In the genomic region with DNA sequence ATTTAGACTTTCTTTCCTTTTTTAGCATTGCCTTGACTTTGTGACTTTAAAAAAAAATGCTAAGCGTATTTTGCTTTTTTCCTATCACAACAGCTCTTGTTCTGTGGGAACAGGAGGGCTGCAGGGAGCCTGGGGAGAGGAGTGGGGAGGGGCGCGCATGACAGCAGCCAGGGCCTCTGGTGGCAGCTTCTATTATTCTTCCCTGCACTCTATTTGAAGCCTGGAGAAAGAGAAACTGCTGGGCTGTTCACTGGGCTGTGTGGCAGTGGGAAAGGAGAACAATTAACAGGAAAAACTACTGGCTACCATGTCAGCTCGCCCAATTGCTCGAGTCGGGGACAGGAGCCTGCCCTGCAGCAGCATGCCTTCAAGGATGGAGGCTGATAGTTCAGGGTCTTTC, we compare ENCODE assay signal across 1 cellular context.
TF ChIP-seq lines count a peak whose summit lies in the region.

No MANE protein-coding gene starts in this region.

TF ChIP-seq in H1, 55 proteins besides CTCF, POLR2A, EP300 and RAD21 (continued from another document):
- TF ChIP-seq SRF (IDR thresholded peaks at IDR 0.05; ENCODE audit: low read depth, low read length), result no peak
- no peak for TF ChIP-seq CHD1 (IDR thresholded peaks at IDR 0.05; ENCODE audit: low read depth, low read length)
- no peak for TF ChIP-seq GABPA (IDR thresholded peaks at IDR 0.05; ENCODE audit: borderline replicate concordance, insufficient read depth, low read length)
- TF ChIP-seq KDM1A (IDR thresholded peaks at IDR 0.05; ENCODE audit: borderline replicate concordance, low read length), result no peak
- TF ChIP-seq HDAC6 (IDR thresholded peaks at IDR 0.05; ENCODE audit: low read depth, low read length), result no peak
- no peak for TF ChIP-seq TEAD4 (IDR thresholded peaks at IDR 0.05; ENCODE audit: low read depth, low read length)
- no peak for TF ChIP-seq ZNF274 (IDR thresholded peaks at IDR 0.05; ENCODE audit: borderline replicate concordance, extremely low read depth, low read length)
- TF ChIP-seq HDAC2 (IDR thresholded peaks at IDR 0.05; ENCODE audit: borderline replicate concordance in 1 of 2, low read depth in 2 of 2, low read length in 2 of 2), result no peak
